In the genomic region with DNA sequence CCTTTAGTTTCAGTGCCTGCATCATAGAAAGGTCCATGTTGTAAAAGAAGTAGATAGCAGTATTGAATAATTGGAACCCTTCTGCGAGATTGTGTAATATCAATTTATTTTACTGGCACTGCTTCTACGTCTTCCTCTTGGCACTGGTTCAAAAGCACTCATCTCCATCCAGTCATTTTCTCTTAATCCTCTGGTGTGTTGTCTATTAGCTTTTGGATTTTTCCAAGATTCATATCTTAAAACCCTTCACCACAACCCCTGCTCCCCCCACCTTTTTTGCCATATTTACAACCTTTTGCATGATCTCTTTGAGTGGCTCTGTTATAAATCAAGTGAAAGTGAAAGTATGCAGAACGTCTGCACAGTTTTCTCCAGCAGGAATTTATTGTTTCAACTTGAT, we compare ENCODE assay signal across 8 cellular contexts.
DNase-seq lines count a peak whose midpoint lies in the region; ATAC-seq and TF ChIP-seq lines count a peak whose summit lies in the region.

No MANE protein-coding gene starts in this region.

- H3K79me2 ChIP-seq in SU-DHL-6 (ENCODE audit: insufficient read depth, low read length), result no peaks in the 10 kb centered on the region

- no peaks in the 10 kb centered on the region for H3K9me2 ChIP-seq in SU-DHL-6 (replicated peaks; ENCODE audit: insufficient read depth, low read length)

- H3K27me3 ChIP-seq in SU-DHL-6 (ENCODE audit: low read length), result no peaks in the 10 kb centered on the region
- no peaks in the 10 kb centered on the region for H3K27me3 ChIP-seq in subcutaneous abdominal adipose tissue (ENCODE audit: control insufficient read depth in 5 of 5, insufficient read depth in 4 of 5, low read length in 5 of 5)

- H3K36me3 Mint-ChIP-seq in HFFc6 (ENCODE audit: low read depth), result no peaks in the 10 kb centered on the region

- H3K27ac ChIP-seq in SU-DHL-6 (ENCODE audit: low read depth, low read length) (no peak overlapping the region), subcutaneous abdominal adipose tissue (ENCODE audit: low read depth, low read length) (no peak overlapping the region)

- H3K4me1 Mint-ChIP-seq in HFFc6 (ENCODE audit: low read depth), result peaks cover 11% of the 10 kb centered on the region; the same call in 1 of the 2 replicates

- peaks cover 0 to 6% (median 2%) of the 10 kb centered on the region in 5 donors for H3K4me1 ChIP-seq in subcutaneous abdominal adipose tissue (ENCODE audit: control insufficient read depth in 5 of 5, insufficient read depth in 5 of 5, low read length in 5 of 5)

- H3K9me3 ChIP-seq in SU-DHL-6 (ENCODE audit: insufficient read depth, low read length) (no peaks in the 10 kb centered on the region), subcutaneous abdominal adipose tissue (ENCODE audit: control insufficient read depth in 5 of 5, low read length in 5 of 5) (no peaks in the 10 kb centered on the region)

- DNase-seq in Ammon's horn (ENCODE audit: low spot score) (peak; percentile 6), HFFc6 (no peak), foreskin melanocyte (peak; percentile 7), GOT3 (lab: John Stamatoyannopoulos, UW) (no peak)
- no peak for DNase-seq in activated CD4-positive, alpha-beta T cell treated with anti-CD3 and anti-CD28 coated beads for 1 hour

- no peak for ATAC-seq in HG02840 (IDR thresholded peaks at IDR 0.05; ENCODE audit: low FRiP score, unreplicated experiment)

- H3K9ac ChIP-seq in SU-DHL-6 (ENCODE audit: low read length) (no peak overlapping the region), subcutaneous abdominal adipose tissue (ENCODE audit: low read length in 5 of 5) (no peak overlapping the region)

- peak overlapping the region; percentile 30 for H3K4me2 ChIP-seq in SU-DHL-6 (ENCODE audit: low read depth, low read length, poor library complexity, severe bottlenecking)

- H2AFZ ChIP-seq in SU-DHL-6 (ENCODE audit: low read depth, low read length, severe bottlenecking), result no peak overlapping the region

- no peaks in the 10 kb centered on the region for H3K36me3 ChIP-seq in SU-DHL-6 (ENCODE audit: low read length)
- H3K36me3 ChIP-seq in subcutaneous abdominal adipose tissue (ENCODE audit: control insufficient read depth in 5 of 5, insufficient read depth in 5 of 5, low read length in 5 of 5), result no peaks in the 10 kb centered on the region

- H3K27me3 Mint-ChIP-seq in HFFc6 (ENCODE audit: insufficient read depth), result no peaks in the 10 kb centered on the region; the same call in 1 of the 2 replicates

- H3K4me3 ChIP-seq in SU-DHL-6 (ENCODE audit: insufficient read depth, low read length, poor library complexity, severe bottlenecking) (no peak overlapping the region), subcutaneous abdominal adipose tissue (ENCODE audit: low read depth in 1 of 5, low read length in 5 of 5) (peak overlapping the region; percentile 38 to 68 (median 51))

- no peak for TF ChIP-seq CTCF in HFFc6 (IDR thresholded peaks at IDR 0.05)
- TF ChIP-seq CTCF in SU-DHL-6 (IDR thresholded peaks at IDR 0.05; ENCODE audit: insufficient read depth, low read length, poor library complexity, severe bottlenecking), result no peak

- H4K20me1 ChIP-seq in SU-DHL-6 (ENCODE audit: low read depth, low read length), result no peaks in the 10 kb centered on the region

- H3K4me3 Mint-ChIP-seq in HFFc6, result peak overlapping the region; percentile 86

- no peaks in the 10 kb centered on the region for H3K9me3 Mint-ChIP-seq in HFFc6

- H3F3A ChIP-seq in SU-DHL-6 (ENCODE audit: insufficient read depth), result no peaks in the 10 kb centered on the region

- 0 out of 2 replicates have a peak overlapping the region, but pooled peaks have one; percentile 5 for H3K27ac Mint-ChIP-seq in HFFc6

Comparison
In these comparisons a context has a peak if more than half of its experiments do, and no peak if none do; other contexts are left out.
1. DNase-seq: peak in Ammon's horn (single experiment) and foreskin melanocyte (single experiment); none in HFFc6 (single experiment), GOT3 (single experiment) and activated CD4-positive, alpha-beta T cell treated with anti-CD3 and anti-CD28 coated beads for 1 hour (single experiment).